24 cellular contexts compared by ENCODE assay signal in genomic region chr7:100859856-100860255, GRCh38.
"Had no signal": no experiment of that assay in that cellular context is flagged by ENCODE, and none has a peak within 500 bp of the region (broad histone marks: within the 10 kb centered on the region; RNA-seq: fewer than 3 reads in every experiment).

No MANE protein-coding gene starts in this region.

- H3K9me3 Mint-ChIP-seq: activated naive CD4-positive, alpha-beta T cell treated with anti-CD3 and anti-CD28 coated beads, Interleukin-2, amount 50 U/mL, for 72 hours; brain; naive B cell; T-cell had no signal

- H3K27ac ChIP-seq: sigmoid colon, thoracic aorta, upper lobe of left lung, WERI-Rb-1 had no signal

- H3K4me3 Mint-ChIP-seq: brain, naive B cell, T-cell had no signal

- H3K4me1 ChIP-seq: sigmoid colon had no signal

- ATAC-seq: activated naive CD4-positive, alpha-beta T cell treated with anti-CD3 and anti-CD28 coated beads, Interleukin-2, amount 50 U/mL, for 72 hours; esophagus mucosa; left cardiac atrium; T-cell had no signal

- H3K4me1 Mint-ChIP-seq: brain had no signal

- H3K36me3 ChIP-seq: WERI-Rb-1 had no signal

- H3K4me3 ChIP-seq: sigmoid colon, smooth muscle cell, thoracic aorta, upper lobe of left lung had no signal

- H3K9me3 ChIP-seq: sigmoid colon, thoracic aorta, upper lobe of left lung had no signal

- H3K27me3 Mint-ChIP-seq: brain, naive B cell, T-cell had no signal

- H3K27ac Mint-ChIP-seq: activated naive CD4-positive, alpha-beta T cell treated with anti-CD3 and anti-CD28 coated beads, Interleukin-2, amount 50 U/mL, for 72 hours; brain; T-cell had no signal

- DNase-seq: activated CD4-positive, alpha-beta T cell treated with anti-CD3 and anti-CD28 coated beads for 1 hour; activated CD4-positive, alpha-beta T cell treated with anti-CD3 and anti-CD28 coated beads, Interleukin-2, amount 50 U/mL, for 1 hour; activated T-cell treated with anti-CD3 and anti-CD28 coated beads, Interleukin-2, amount 50 U/mL, for 1 hour; aorta; dermis blood vessel endothelial cell; effector CD8-positive, alpha-beta T cell; foreskin melanocyte; hippocampal formation; left cardiac atrium; mesenchymal stem cell; naive B cell; retina; sigmoid colon; stimulated activated CD4-positive, alpha-beta T cell treated with anti-CD3 and anti-CD28 coated beads, Interleukin-15, amount 100 ng/mL, for 24 hours; stimulated activated CD4-positive, alpha-beta T cell treated with anti-CD3 and anti-CD28 coated beads, Interleukin-2, amount 100 ng/mL, for 48 hours; stimulated activated naive CD4-positive, alpha-beta T cell; T-cell; upper lobe of left lung; WERI-Rb-1 had no signal

- H3K27me3 ChIP-seq: sigmoid colon, upper lobe of left lung had no signal

- H3K4me2 ChIP-seq: smooth muscle cell had no signal
